ENCODE assay signal across 8 cellular contexts in genomic region chr2:201127570-201127969, GRCh38. TPM values are rescaled to one million over a fixed set of nuclear protein-coding genes. Genes with fewer than 3 reads are reported as not detected.
DNase-seq lines count a peak whose midpoint lies in the region; ATAC-seq and TF ChIP-seq lines count a peak whose summit lies in the region.

No MANE protein-coding gene starts in this region.

- peak overlapping the region; percentile 35 for H3K9ac ChIP-seq in HUES6 (ENCODE audit: low read length)
- H3K9ac ChIP-seq in fibroblast of lung (ENCODE audit: insufficient read depth, low read length) = no peak overlapping the region

- H3K4me2 ChIP-seq in fibroblast of lung (ENCODE audit: extremely low read depth, insufficient read depth, low read length) = peak overlapping the region; percentile 91

- no peak for TF ChIP-seq CTCF in A673 (conservative IDR thresholded peaks at IDR 0.05; ENCODE audit: low read depth, low read length)
- no peak for TF ChIP-seq CTCF in fibroblast of lung (conservative IDR thresholded peaks at IDR 0.05 in 1 of 2, IDR thresholded peaks at IDR 0.05 in 1 of 2; ENCODE audit: low read depth in 1 of 2, low read length in 2 of 2)
- TF ChIP-seq CTCF in progenitor cell of endocrine pancreas (IDR thresholded peaks at IDR 0.05; ENCODE audit: unreplicated experiment) = no peak

- ATAC-seq in left colon (no peak), HG03378 (IDR thresholded peaks at IDR 0.05; ENCODE audit: unreplicated experiment) (no peak)

- H3K4me1 Mint-ChIP-seq in activated T-helper 1 cell treated with anti-CD3 and anti-CD28 coated beads, Interleukin-12 subunit alpha, Interleukin-12 subunit beta, Interleukin-2, Interleukin-4 antibody, amounts not matched to agents 30 ng/mL and 10 ng/mL and 1 ng/mL, durations not matched to agents 14 hours and 24 hours and 36 hours (ENCODE audit: low read depth) = peaks cover 69% of the 10 kb centered on the region
- H3K4me1 Mint-ChIP-seq in progenitor cell of endocrine pancreas (ENCODE audit: low read depth) = peaks cover 51% of the 10 kb centered on the region

- H3K4me3 Mint-ChIP-seq in activated T-helper 1 cell treated with anti-CD3 and anti-CD28 coated beads, Interleukin-12 subunit alpha, Interleukin-12 subunit beta, Interleukin-2, Interleukin-4 antibody, amounts not matched to agents 30 ng/mL and 10 ng/mL and 1 ng/mL, durations not matched to agents 14 hours and 24 hours and 36 hours = peak overlapping the region; percentile 94
- H3K4me3 Mint-ChIP-seq in progenitor cell of endocrine pancreas (ENCODE audit: low read depth) = no peak overlapping the region

- no peaks in the 10 kb centered on the region for H3K27me3 Mint-ChIP-seq in activated T-helper 1 cell treated with anti-CD3 and anti-CD28 coated beads, Interleukin-12 subunit alpha, Interleukin-12 subunit beta, Interleukin-2, Interleukin-4 antibody, amounts not matched to agents 30 ng/mL and 10 ng/mL and 1 ng/mL, durations not matched to agents 14 hours and 24 hours and 36 hours (ENCODE audit: insufficient read depth)
- H3K27me3 Mint-ChIP-seq in progenitor cell of endocrine pancreas = no peaks in the 10 kb centered on the region

- peaks cover 64% of the 10 kb centered on the region for H3K36me3 Mint-ChIP-seq in activated T-helper 1 cell treated with anti-CD3 and anti-CD28 coated beads, Interleukin-12 subunit alpha, Interleukin-12 subunit beta, Interleukin-2, Interleukin-4 antibody, amounts not matched to agents 30 ng/mL and 10 ng/mL and 1 ng/mL, durations not matched to agents 14 hours and 24 hours and 36 hours (ENCODE audit: low read depth)
- H3K36me3 Mint-ChIP-seq in progenitor cell of endocrine pancreas (ENCODE audit: insufficient read depth) = peaks cover 3% of the 10 kb centered on the region

- peak; percentile 60 for DNase-seq in A673 (ENCODE audit: low spot score)
- peak; percentile 31 for DNase-seq in activated T-helper 1 cell treated with anti-CD3 and anti-CD28 coated beads, Interleukin-12 subunit alpha, Interleukin-12 subunit beta, Interleukin-2, Interleukin-4 antibody, amounts not matched to agents 30 ng/mL and 10 ng/mL and 1 ng/mL, durations not matched to agents 14 hours and 24 hours and 36 hours (ENCODE audit: low spot score)
- peak; percentile 61 to 80 for DNase-seq in fibroblast of lung (ENCODE audit: low read depth in 2 of 2)
- no peak for DNase-seq in progenitor cell of endocrine pancreas (ENCODE audit: low spot score, unreplicated experiment)
- DNase-seq in left colon = no peak
- DNase-seq in HK-2 (ENCODE audit: unreplicated experiment) = no peak

- no TSS peak for BruUV-seq in A673 (replicated peaks; lab: Mats Ljungman, UMichigan)

- H3K79me2 ChIP-seq in fibroblast of lung (ENCODE audit: control insufficient read depth, insufficient read depth, low read length) = peaks cover 66% of the 10 kb centered on the region

- H3K27ac Mint-ChIP-seq in activated T-helper 1 cell treated with anti-CD3 and anti-CD28 coated beads, Interleukin-12 subunit alpha, Interleukin-12 subunit beta, Interleukin-2, Interleukin-4 antibody, amounts not matched to agents 30 ng/mL and 10 ng/mL and 1 ng/mL, durations not matched to agents 14 hours and 24 hours and 36 hours = peak overlapping the region; percentile 97
- peak overlapping the region; percentile 29 for H3K27ac Mint-ChIP-seq in progenitor cell of endocrine pancreas

- intact Hi-C loops in A673 (cut with micrococcal nuclease; ENCODE audit: unreplicated experiment) = no loop called here
- intact Hi-C loops in activated T-helper 1 cell treated with anti-CD3 and anti-CD28 coated beads, Interleukin-12 subunit alpha, Interleukin-12 subunit beta, Interleukin-2, Interleukin-4 antibody, amounts not matched to agents 30 ng/mL and 10 ng/mL and 1 ng/mL, durations not matched to agents 14 hours and 24 hours and 36 hours (cut with micrococcal nuclease) = loop anchor here (1.0 to 2.0 kb wide), 2 partner anchors 238 to 263 kb away; partner anchors contain the start of genes CLK1, NIF3L1 and PPIL3
- intact Hi-C loops in left colon (cut with DNase I, micrococcal nuclease) = no loop called here

- H3K27me3 ChIP-seq in A673 (replicated peaks; ENCODE audit: insufficient read depth, low read depth, low read length, poor library complexity) (no peaks in the 10 kb centered on the region), HUES6 (ENCODE audit: control insufficient read depth, insufficient read depth, low read length) (no peaks in the 10 kb centered on the region), fibroblast of lung (ENCODE audit: control insufficient read depth, insufficient read depth, low read length) (no peaks in the 10 kb centered on the region)

- H3K4me3 ChIP-seq in A673 (ENCODE audit: low read depth, low read length, poor library complexity, severe bottlenecking) = peak overlapping the region; percentile 16
- no peak overlapping the region for H3K4me3 ChIP-seq in HUES6 (ENCODE audit: low read depth, low read length)
- H3K4me3 ChIP-seq in fibroblast of lung (replicated peaks in 1 of 4; ENCODE audit: control extremely low read depth in 1 of 4, insufficient read depth in 1 of 4, low read depth in 3 of 4, low read length in 4 of 4) = peak overlapping the region in 1 of 4 experiments; percentile 29

- no peaks in the 10 kb centered on the region for H4K20me1 ChIP-seq in fibroblast of lung (ENCODE audit: control insufficient read depth, extremely low read depth, insufficient read depth, low read length)

- H3K9me3 ChIP-seq in A673 (ENCODE audit: low read depth, low read length, poor library complexity, severe bottlenecking) (no peaks in the 10 kb centered on the region), HUES6 (ENCODE audit: control insufficient read depth, insufficient read depth, low read depth, low read length) (no peaks in the 10 kb centered on the region), fibroblast of lung (ENCODE audit: control insufficient read depth, insufficient read depth, low read depth, low read length) (no peaks in the 10 kb centered on the region)

- CTCF ChIA-PET in A673 (lab: Charles Lee) = no interaction called here

- H3K4me1 ChIP-seq in A673 (ENCODE audit: insufficient read depth, low read length, poor library complexity, severe bottlenecking) = peaks cover 53% of the 10 kb centered on the region
- H3K4me1 ChIP-seq in HUES6 (ENCODE audit: control insufficient read depth, insufficient read depth, low read length) = peaks cover 49% of the 10 kb centered on the region
- H3K4me1 ChIP-seq in fibroblast of lung (ENCODE audit: control insufficient read depth, extremely low read depth, insufficient read depth, low read length) = peaks cover 30% of the 10 kb centered on the region

- H3K27ac ChIP-seq in A673 (ENCODE audit: low read depth, low read length, poor library complexity, severe bottlenecking) = peak overlapping the region; percentile 64
- H3K27ac ChIP-seq in HUES6 (ENCODE audit: low read depth, low read length) = no peak overlapping the region; the same call in 1 of the 2 replicates
- H3K27ac ChIP-seq in fibroblast of lung (ENCODE audit: insufficient read depth, low read length) = peak overlapping the region; percentile 70

- H3K9me3 Mint-ChIP-seq in activated T-helper 1 cell treated with anti-CD3 and anti-CD28 coated beads, Interleukin-12 subunit alpha, Interleukin-12 subunit beta, Interleukin-2, Interleukin-4 antibody, amounts not matched to agents 30 ng/mL and 10 ng/mL and 1 ng/mL, durations not matched to agents 14 hours and 24 hours and 36 hours = no peaks in the 10 kb centered on the region
- no peaks in the 10 kb centered on the region for H3K9me3 Mint-ChIP-seq in progenitor cell of endocrine pancreas (ENCODE audit: low read depth)

- POLR2A ChIA-PET in A673 (lab: Charles Lee; ENCODE audit: low non-redundant PET) = no interaction called here

- no peak overlapping the region for H2AFZ ChIP-seq in fibroblast of lung (ENCODE audit: low read length)

- no peaks in the 10 kb centered on the region for H3K36me3 ChIP-seq in A673 (ENCODE audit: insufficient read depth, low read length, poor library complexity, severe bottlenecking)
- H3K36me3 ChIP-seq in HUES6 (ENCODE audit: control insufficient read depth, insufficient read depth, low read length) = no peaks in the 10 kb centered on the region
- no peaks in the 10 kb centered on the region for H3K36me3 ChIP-seq in fibroblast of lung (ENCODE audit: control insufficient read depth, insufficient read depth, low read length)

RNA-seq across cellular contexts. Expression of gene CFLAR, which starts 11.6 kb away (rescaled TPM):
- 55.1 and 57.5 TPM in 2 replicates for total RNA-seq in A673 (2021)
- 457 and 480 TPM in 2 replicates for total RNA-seq in activated T-helper 1 cell treated with anti-CD3 and anti-CD28 coated beads, Interleukin-12 subunit alpha, Interleukin-12 subunit beta, Interleukin-2, Interleukin-4 antibody, amounts not matched to agents 30 ng/mL and 10 ng/mL and 1 ng/mL, durations not matched to agents 14 hours and 24 hours and 36 hours
- total RNA-seq in fibroblast of lung = 80.4 and 86.5 TPM in 2 replicates
- polyA plus RNA-seq in fibroblast of lung = 24.9 and 39.3 TPM in 2 replicates
- 18.4 and 31.1 TPM in 2 replicates for polyA plus RNA-seq in fibroblast of lung (2012)
- 46.1 and 77.7 TPM in 2 replicates for polyA minus RNA-seq in fibroblast of lung (ENCODE audit: low replicate concordance)
- 46.1 and 50.0 TPM in 2 replicates for total RNA-seq in progenitor cell of endocrine pancreas
- 100 to 1,000 TPM; 139 to 152 TPM for total RNA-seq in left colon

RNA-seq across cellular contexts. Expression of gene CASP10, which starts 55.4 kb away (rescaled TPM):
- total RNA-seq in A673 (2021) = 0.85 and 1.2 TPM in 2 replicates
- total RNA-seq in activated T-helper 1 cell treated with anti-CD3 and anti-CD28 coated beads, Interleukin-12 subunit alpha, Interleukin-12 subunit beta, Interleukin-2, Interleukin-4 antibody, amounts not matched to agents 30 ng/mL and 10 ng/mL and 1 ng/mL, durations not matched to agents 14 hours and 24 hours and 36 hours = 13.5 and 15.7 TPM in 2 replicates
- 4.9 and 8.1 TPM in 2 replicates for total RNA-seq in fibroblast of lung
- polyA plus RNA-seq in fibroblast of lung = 5.0 and 5.5 TPM in 2 replicates
- 2.5 and 2.9 TPM in 2 replicates for polyA plus RNA-seq in fibroblast of lung (2012)
- 2.2 and 6.8 TPM in 2 replicates for polyA minus RNA-seq in fibroblast of lung (ENCODE audit: low replicate concordance)
- 9.0 and 9.9 TPM in 2 replicates for total RNA-seq in progenitor cell of endocrine pancreas
- total RNA-seq in left colon = 10 to 100 TPM; 44.3 to 56.0 TPM

RNA-seq across cellular contexts. Expression of gene NDUFB3, which starts 55.8 kb away (rescaled TPM):
- 119 and 120 TPM in 2 replicates for total RNA-seq in A673 (2021)
- total RNA-seq in activated T-helper 1 cell treated with anti-CD3 and anti-CD28 coated beads, Interleukin-12 subunit alpha, Interleukin-12 subunit beta, Interleukin-2, Interleukin-4 antibody, amounts not matched to agents 30 ng/mL and 10 ng/mL and 1 ng/mL, durations not matched to agents 14 hours and 24 hours and 36 hours = 105 and 121 TPM in 2 replicates
- total RNA-seq in fibroblast of lung = 69.9 and 77.5 TPM in 2 replicates
- 117 and 121 TPM in 2 replicates for polyA plus RNA-seq in fibroblast of lung
- 134 and 162 TPM in 2 replicates for polyA plus RNA-seq in fibroblast of lung (2012)
- polyA minus RNA-seq in fibroblast of lung (ENCODE audit: low replicate concordance) = 2.3 and 5.1 TPM in 2 replicates
- total RNA-seq in progenitor cell of endocrine pancreas = 74.7 and 75.7 TPM in 2 replicates
- total RNA-seq in left colon = 100 to 1,000 TPM; 152 to 153 TPM

RNA-seq across cellular contexts. Expression of gene HYCC2, which starts 56.1 kb away (rescaled TPM):
- 15.5 and 18.4 TPM in 2 replicates for total RNA-seq in A673 (2021)
- total RNA-seq in activated T-helper 1 cell treated with anti-CD3 and anti-CD28 coated beads, Interleukin-12 subunit alpha, Interleukin-12 subunit beta, Interleukin-2, Interleukin-4 antibody, amounts not matched to agents 30 ng/mL and 10 ng/mL and 1 ng/mL, durations not matched to agents 14 hours and 24 hours and 36 hours = 26.1 and 29.4 TPM in 2 replicates
- total RNA-seq in fibroblast of lung = 6.2 and 8.6 TPM in 2 replicates
- 3.4 and 6.2 TPM in 2 replicates for polyA plus RNA-seq in fibroblast of lung
- 2.2 and 5.4 TPM in 2 replicates for polyA plus RNA-seq in fibroblast of lung (2012)
- 2.6 and 2.9 TPM in 2 replicates for polyA minus RNA-seq in fibroblast of lung (ENCODE audit: low replicate concordance)
- total RNA-seq in progenitor cell of endocrine pancreas = 23.8 and 25.7 TPM in 2 replicates
- total RNA-seq in left colon = 10 to 100 TPM; 45.0 to 46.2 TPM

Comparison
In these comparisons a context has a peak if more than half of its experiments do, and no peak if none do; other contexts are left out.
1. DNase-seq: peak in A673 (single experiment), activated T-helper 1 cell treated with anti-CD3 and anti-CD28 coated beads, Interleukin-12 subunit alpha, Interleukin-12 subunit beta, Interleukin-2, Interleukin-4 antibody, amounts not matched to agents 30 ng/mL and 10 ng/mL and 1 ng/mL, durations not matched to agents 14 hours and 24 hours and 36 hours (single experiment) and fibroblast of lung (2 of 2); none in progenitor cell of endocrine pancreas (single experiment), left colon (0 of 2) and HK-2 (single experiment).